Comparison of ENCODE assay signal across 1 cellular context in the genomic region with DNA sequence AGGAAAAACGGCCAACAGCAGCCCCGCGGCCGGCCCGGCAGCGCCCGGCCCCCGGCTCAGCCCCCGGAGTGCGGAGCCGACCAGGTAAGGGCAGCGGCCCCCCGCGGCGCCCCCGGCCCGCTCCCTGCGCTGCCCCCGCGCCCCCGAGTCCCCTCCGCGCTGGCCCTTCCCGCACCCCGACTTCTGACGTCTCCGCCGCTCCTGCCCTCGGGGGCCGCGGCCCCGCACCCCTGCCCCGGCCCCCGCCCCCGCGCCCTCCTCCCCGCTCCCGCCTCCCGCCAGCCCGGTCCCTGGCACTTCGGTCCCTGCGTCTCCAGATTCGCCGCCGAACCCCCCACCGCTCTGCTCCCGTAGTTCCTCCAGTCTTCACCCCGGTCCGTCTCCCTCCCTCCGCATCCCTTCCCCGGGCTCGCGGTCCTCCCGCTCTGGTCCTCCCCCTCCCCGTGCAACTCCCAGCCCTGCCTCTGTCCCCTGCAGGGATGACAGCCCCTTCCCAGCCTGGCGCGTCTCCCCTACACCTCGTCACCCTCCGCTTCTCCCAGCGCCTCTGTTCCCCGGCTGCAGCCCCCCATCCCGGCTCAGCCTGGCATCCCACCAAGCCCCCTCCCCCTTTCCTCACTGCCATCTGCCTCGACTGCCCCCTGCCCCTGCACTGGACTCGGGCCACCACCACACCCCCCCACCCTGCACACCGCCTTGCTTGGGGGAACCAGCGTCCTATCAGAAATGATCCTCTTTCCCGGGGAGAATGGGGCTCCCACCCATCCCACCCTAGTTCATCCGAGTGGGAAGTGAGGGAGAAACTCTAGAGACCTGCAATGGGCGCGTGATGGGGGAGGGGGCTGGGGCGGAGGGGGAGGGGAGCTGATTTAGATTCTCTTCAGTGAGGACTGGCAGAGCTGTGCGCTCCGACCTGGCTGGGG.
TF ChIP-seq lines count a peak whose summit lies in the region.

No MANE protein-coding gene starts in this region.

TF ChIP-seq in IMR-90, 13 proteins besides CTCF, POLR2A, EP300 and RAD21:
- TF ChIP-seq CHD1 (IDR thresholded peaks at IDR 0.05; ENCODE audit: low read depth, low read length) (no peak), USF2 (IDR thresholded peaks at IDR 0.05; ENCODE audit: low read depth, low read length) (no peak), RFX5 (IDR thresholded peaks at IDR 0.05; ENCODE audit: low read depth, low read length) (no peak), SMC3 (IDR thresholded peaks at IDR 0.05; ENCODE audit: low read depth, low read length) (no peak), RCOR1 (IDR thresholded peaks at IDR 0.05; ENCODE audit: insufficient replicate concordance, low read length) (no peak), NFE2L2 (IDR thresholded peaks at IDR 0.05; ENCODE audit: low read depth, low read length) (no peak), MAFK (IDR thresholded peaks at IDR 0.05; ENCODE audit: low read depth, low read length) (no peak), MXI1 (IDR thresholded peaks at IDR 0.05; ENCODE audit: borderline replicate concordance, low read depth, low read length) (no peak)
TF ChIP-seq in IMR-90: peak in this region for 0.
